Comparison of ENCODE assay signal across 11 cellular contexts in the genomic region with DNA sequence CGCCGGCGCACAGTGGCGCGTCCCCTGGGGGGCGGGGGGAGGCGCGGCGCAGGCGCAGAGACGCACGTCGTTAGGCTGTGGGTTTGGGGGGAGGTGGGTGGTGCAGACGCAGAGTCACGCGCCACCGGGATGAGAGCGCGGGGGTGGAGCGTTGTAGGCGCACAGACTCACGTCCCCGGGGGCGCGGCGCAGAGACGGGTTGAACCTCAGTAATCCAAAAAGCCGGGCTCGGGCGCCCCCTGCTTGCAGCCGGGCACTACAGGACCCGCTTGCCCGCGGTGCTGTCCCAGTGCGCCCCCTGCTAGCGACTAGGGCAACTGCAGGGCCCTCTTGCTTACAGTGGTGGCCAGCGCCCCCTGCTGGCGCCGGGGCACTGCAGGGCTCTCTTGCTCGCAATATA. TPM values are rescaled to one million over a fixed set of nuclear protein-coding genes. Genes with fewer than 3 reads are reported as not detected.
DNase-seq lines count a peak whose midpoint lies in the region; ATAC-seq and TF ChIP-seq lines count a peak whose summit lies in the region.
"Not testable (repeated sequence)": the region's sequence is repeated elsewhere in the genome, so short reads cannot be mapped to it uniquely, and the experiment has no call there.
"Had no signal": no experiment of that assay in that cellular context is flagged by ENCODE, and none has a peak within 500 bp of the region (broad histone marks: within the 10 kb centered on the region; RNA-seq: fewer than 3 reads in every experiment).

No MANE protein-coding gene starts in this region.

- H3K27me3 ChIP-seq in RWPE2 (ENCODE audit: insufficient read depth, poor library complexity, severe bottlenecking); right lobe of liver: not testable (repeated sequence)

- intact Hi-C loops in right lobe of liver (cut with DNase I); posterior cingulate gyrus (cut with DNase I): not testable (repeated sequence)

- not testable (repeated sequence) for H3K27me3 Mint-ChIP-seq in chondrocyte (ENCODE audit: low read depth); stimulated activated naive CD8-positive, alpha-beta T cell treated with anti-CD3 and anti-CD28 coated beads, Interleukin-15, amount 100 ng/mL, for 72 hours

- TF ChIP-seq CTCF in RWPE2 (IDR thresholded peaks at IDR 0.05; ENCODE audit: poor library complexity, severe bottlenecking); chondrocyte (IDR thresholded peaks at IDR 0.05); right lobe of liver (IDR thresholded peaks at IDR 0.05): not testable (repeated sequence)
- peak; percentile 11 for TF ChIP-seq CTCF in fibroblast of villous mesenchyme (IDR thresholded peaks at IDR 0.05; ENCODE audit: insufficient read depth, low read depth, low read length)

- WGBS in right lobe of liver (ENCODE audit: insufficient coverage, low coverage, low lambda C conversion rate, missing lambda C conversion rate): no CpG with 5 or more reads among the region's 40 CpGs

- not testable (repeated sequence) for H3K9me3 ChIP-seq in RWPE2 (ENCODE audit: severe bottlenecking); right lobe of liver

- H3K4me1 Mint-ChIP-seq in chondrocyte (ENCODE audit: low read depth); stimulated activated naive CD8-positive, alpha-beta T cell treated with anti-CD3 and anti-CD28 coated beads, Interleukin-15, amount 100 ng/mL, for 72 hours: not testable (repeated sequence)

- not testable (repeated sequence) for H3K4me3 ChIP-seq in RWPE2 (ENCODE audit: severe bottlenecking); fibroblast of villous mesenchyme (ENCODE audit: low read depth, low read length); right lobe of liver

- ATAC-seq in GM21825 (IDR thresholded peaks at IDR 0.05; ENCODE audit: unreplicated experiment): peak; percentile 23
- peak; percentile 36; the same call in 2 of the 3 replicates for ATAC-seq in RWPE2 (ENCODE audit: low read depth)
- ATAC-seq in right lobe of liver: not testable (repeated sequence)
- peak; percentile 15 for ATAC-seq in stimulated activated naive CD8-positive, alpha-beta T cell treated with anti-CD3 and anti-CD28 coated beads, Interleukin-15, amount 100 ng/mL, for 72 hours

- not testable (repeated sequence) for H3K36me3 ChIP-seq in RWPE2 (ENCODE audit: low read depth); right lobe of liver

- DNase-seq in RWPE2 (ENCODE audit: low spot score) (peak; percentile 45), chondrocyte (ENCODE audit: low spot score) (peak; percentile 67), fibroblast of villous mesenchyme (ENCODE audit: low read depth) (peak; percentile 83), right lobe of liver (peak in 2 of 3 donors; percentile 39 to 42), posterior cingulate gyrus (peak in 6 of 10 donors; percentile 22 to 91 (median 78))
- DNase-seq in stimulated activated naive CD8-positive, alpha-beta T cell treated with anti-CD3 and anti-CD28 coated beads, Interleukin-15, amount 100 ng/mL, for 72 hours: not testable (repeated sequence)

- not testable (repeated sequence) for H3K4me3 Mint-ChIP-seq in chondrocyte (ENCODE audit: unreplicated experiment); stimulated activated naive CD8-positive, alpha-beta T cell treated with anti-CD3 and anti-CD28 coated beads, Interleukin-15, amount 100 ng/mL, for 72 hours

- H3K36me3 Mint-ChIP-seq in chondrocyte (ENCODE audit: low read depth): not testable (repeated sequence)

- H3K9me3 Mint-ChIP-seq in chondrocyte (ENCODE audit: low read depth); stimulated activated naive CD8-positive, alpha-beta T cell treated with anti-CD3 and anti-CD28 coated beads, Interleukin-15, amount 100 ng/mL, for 72 hours: not testable (repeated sequence)

- H3K4me1 ChIP-seq in RWPE2 (ENCODE audit: insufficient read depth, poor library complexity, severe bottlenecking); right lobe of liver: not testable (repeated sequence)

- H3K27ac Mint-ChIP-seq in chondrocyte (ENCODE audit: unreplicated experiment); stimulated activated naive CD8-positive, alpha-beta T cell treated with anti-CD3 and anti-CD28 coated beads, Interleukin-15, amount 100 ng/mL, for 72 hours: not testable (repeated sequence)

- not testable (repeated sequence) for H3K27ac ChIP-seq in RWPE2 (ENCODE audit: poor library complexity, severe bottlenecking); right lobe of liver

- not testable (repeated sequence) for TF ChIP-seq POLR2A in right lobe of liver (IDR thresholded peaks at IDR 0.05)

RNA-seq across cellular contexts. Expression of gene SCGB1C2, which starts 3.4 kb away (rescaled TPM):
- total RNA-seq in chondrocyte: not detected in 3 replicates
- total RNA-seq in fibroblast of villous mesenchyme: not detected in 2 replicates
- total RNA-seq in right lobe of liver: not detected
- total RNA-seq: Daoy, H7, LHCN-M2, PC-3 had no signal

RNA-seq across cellular contexts. Expression of gene DOC2B, which starts 47.5 kb away (rescaled TPM):
- total RNA-seq in chondrocyte: 0.31 to 0.64 TPM (median 0.32 TPM) in 3 replicates
- total RNA-seq in fibroblast of villous mesenchyme: not detected in 2 replicates
- total RNA-seq in right lobe of liver: 1 to 10 TPM in 2 of 6 experiments, under 1 TPM in 4; 0.40 to 1.7 (median 0.91) TPM
- total RNA-seq: LHCN-M2 had no signal
